ENCODE assay signal across 1 cellular context in genomic region chr19:53192771-53193533, GRCh38.
TF ChIP-seq lines count a peak whose summit lies in the region.

Gene ZNF665, minus strand, starts transcription at chr19:53193358. Its CDS starts 10,460 bp downstream, at chr19:53182898.

TF ChIP-seq in K562, 482 proteins besides CTCF, POLR2A, EP300 and RAD21 (continued from another document and continues in another):
- TF ChIP-seq STAT6 (CRISPR knock-in tag; IDR thresholded peaks at IDR 0.05) (no peak), TAF9B (IDR thresholded peaks at IDR 0.05; ENCODE audit: partially characterized antibody) (peak; percentile 61), MAZ (CRISPR knock-in tag; conservative IDR thresholded peaks at IDR 0.05 in 1 of 2, IDR thresholded peaks at IDR 0.05 in 1 of 2) (0 out of 4 replicates have a peak, but pooled peaks of 1 of the 2 experiments have one; percentile 20), CREM (IDR thresholded peaks at IDR 0.05; ENCODE audit: low read depth) (0 out of 2 replicates have a peak, but pooled peaks have one; percentile 31), POLR2H (tag; IDR thresholded peaks at IDR 0.05; ENCODE audit: low read depth) (peak; percentile 40; the same call in 1 of the 2 replicates), BRCA1 (IDR thresholded peaks at IDR 0.05) (no peak), BRCA1 (CRISPR knock-in tag; IDR thresholded peaks at IDR 0.05) (no peak), SUPT5H (IDR thresholded peaks at IDR 0.05) (peak; percentile 65), ETS1 (conservative IDR thresholded peaks at IDR 0.05; ENCODE audit: control insufficient read depth, low read depth, low read length) (0 out of 2 replicates have a peak, but pooled peaks have one; percentile 53), ZFX (CRISPR knock-in tag; IDR thresholded peaks at IDR 0.05) (peak; percentile 59), MBD2 (IDR thresholded peaks at IDR 0.05; ENCODE audit: borderline replicate concordance, low read depth) (peak; percentile 23; the same call in 1 of the 2 replicates), PML (IDR thresholded peaks at IDR 0.05; ENCODE audit: low read length) (peak; percentile 26; the same call in 1 of the 2 replicates), ELF1 (tag; IDR thresholded peaks at IDR 0.05) (peak; percentile 83), POLR2AphosphoS5 (IDR thresholded peaks at IDR 0.05; ENCODE audit: control insufficient read depth, insufficient read depth, low read depth, low read length) (peak; percentile 67), MLLT1 (IDR thresholded peaks at IDR 0.05) (no peak), GABPA (tag; conservative IDR thresholded peaks at IDR 0.05; ENCODE audit: low read depth) (peak; percentile 75), ARID4B (CRISPR knock-in tag; IDR thresholded peaks at IDR 0.05) (no peak), CXXC5 (CRISPR knock-in tag; IDR thresholded peaks at IDR 0.05) (peak; percentile 32; the same call in 1 of the 2 replicates), MGA (IDR thresholded peaks at IDR 0.05) (peak; percentile 64), NRF1 (conservative IDR thresholded peaks at IDR 0.05 in 1 of 2, IDR thresholded peaks at IDR 0.05 in 1 of 2) (peak; percentile 56 to 67), ZNF324 (CRISPR knock-in tag; IDR thresholded peaks at IDR 0.05) (no peak), PHF20 (IDR thresholded peaks at IDR 0.05; ENCODE audit: partially characterized antibody) (no peak), CHD1 (IDR thresholded peaks at IDR 0.05; ENCODE audit: low read length) (no peak), NR2C2 (CRISPR knock-in tag; IDR thresholded peaks at IDR 0.05) (no peak), NR2C2 (tag; IDR thresholded peaks at IDR 0.05) (peak; percentile 88), VEZF1 (CRISPR knock-in tag; IDR thresholded peaks at IDR 0.05) (peak; percentile 45), E2F6 (IDR thresholded peaks at IDR 0.05; ENCODE audit: borderline replicate concordance in 1 of 2, extremely low read depth in 1 of 2, insufficient read depth in 1 of 2, insufficient read length in 1 of 2, low read depth in 1 of 2, low read length in 1 of 2, poor library complexity in 1 of 2, severe bottlenecking in 1 of 2) (peak; percentile 24 to 66), ZNF57 (CRISPR knock-in tag; IDR thresholded peaks at IDR 0.05) (no peak), TAL1 (IDR thresholded peaks at IDR 0.05) (no peak), CHD2 (IDR thresholded peaks at IDR 0.05; ENCODE audit: low read depth, low read length) (peak; percentile 47; the same call in 1 of the 2 replicates)
